23 cellular contexts compared by ENCODE assay signal in genomic region chr5:33726422-33727165, GRCh38.
DNase-seq lines count a peak whose midpoint lies in the region; ATAC-seq, FAIRE-seq and TF ChIP-seq lines count a peak whose summit lies in the region.
"Had no signal": no experiment of that assay in that cellular context is flagged by ENCODE, and none has a peak within 500 bp of the region (broad histone marks: within the 10 kb centered on the region; RNA-seq: fewer than 3 reads in every experiment).

No MANE protein-coding gene starts in this region.

- H3K27ac Mint-ChIP-seq in astrocyte (ENCODE audit: unreplicated experiment): peak overlapping the region; percentile 23
- H3K27ac Mint-ChIP-seq: CD8-positive, alpha-beta memory T cell; mesothelial cell of epicardium; T-helper 17 cell; type B pancreatic cell had no signal

- peaks cover 30% of the 10 kb centered on the region for H3K4me1 Mint-ChIP-seq in astrocyte (ENCODE audit: low read depth, unreplicated experiment)
- H3K4me1 Mint-ChIP-seq: CD8-positive, alpha-beta memory T cell; mesothelial cell of epicardium; T-helper 17 cell had no signal

- H3K4me2 ChIP-seq in astrocyte (ENCODE audit: low read length): peak overlapping the region; percentile 9

- DNase-seq in HK-2 (ENCODE audit: unreplicated experiment) (peak; percentile 18), astrocyte (ENCODE audit: low read depth) (peak; percentile 65), left cardiac atrium (no peak), midbrain (lab: John Stamatoyannopoulos, UW) (no peak), GM12892 (ENCODE audit: insufficient read length) (no peak)
- no peak for DNase-seq in activated CD4-positive, CD25-positive, alpha-beta regulatory T cell treated with anti-CD3 and anti-CD28 coated beads, Interleukin-2, amount 50 U/mL, for 72 hours
- DNase-seq: activated CD4-positive, alpha-beta T cell treated with anti-CD3 and anti-CD28 coated beads for 1 hour; activated effector memory CD4-positive, alpha-beta T cell treated with Interleukin-2 at 50 U/mL for 16 hours; amygdala; CD8-positive, alpha-beta memory T cell; cortex of kidney; DND-41; NCI-H446; SIG-M5; stimulated activated naive CD8-positive, alpha-beta T cell treated with anti-CD3 and anti-CD28 coated beads, Interleukin-15, Interleukin-2, amounts not matched to agents 100 U/mL and 50 U/mL, for 24 hours; T-helper 17 cell had no signal

- H3K4me3 Mint-ChIP-seq in astrocyte (ENCODE audit: unreplicated experiment): no peak overlapping the region
- H3K4me3 Mint-ChIP-seq: CD8-positive, alpha-beta memory T cell; mesothelial cell of epicardium; neural crest cell; T-helper 17 cell; type B pancreatic cell had no signal

- TF ChIP-seq POLR2A in GM12892 (IDR thresholded peaks at IDR 0.05; ENCODE audit: low read depth, low read length): no peak

- peaks cover 28% of the 10 kb centered on the region for H3K36me3 Mint-ChIP-seq in astrocyte (ENCODE audit: low read depth, unreplicated experiment)
- H3K36me3 Mint-ChIP-seq: CD8-positive, alpha-beta memory T cell; mesothelial cell of epicardium had no signal

- ATAC-seq in left cardiac atrium (peak; percentile 56 to 59), HG03457 (IDR thresholded peaks at IDR 0.05; ENCODE audit: unreplicated experiment) (no peak)
- ATAC-seq: stimulated activated naive CD8-positive, alpha-beta T cell treated with anti-CD3 and anti-CD28 coated beads, Interleukin-15, Interleukin-2, amounts not matched to agents 100 U/mL and 50 U/mL, for 24 hours; T-helper 17 cell had no signal

- H3K79me2 ChIP-seq in ACC112 (ENCODE audit: control insufficient read depth, insufficient read depth, low read length, unreplicated experiment): no peaks in the 10 kb centered on the region
- H3K79me2 ChIP-seq in astrocyte (ENCODE audit: insufficient read depth, low read length): no peaks in the 10 kb centered on the region

- no peaks in the 10 kb centered on the region for H3K27me3 ChIP-seq in ACC112 (ENCODE audit: insufficient read depth, low read length)
- no peaks in the 10 kb centered on the region for H3K27me3 ChIP-seq in astrocyte (ENCODE audit: insufficient read depth, low read length)

- H2AFZ ChIP-seq in ACC112 (ENCODE audit: low read length, unreplicated experiment) (no peak overlapping the region), astrocyte (ENCODE audit: low read depth, low read length) (no peak overlapping the region)

- H4K20me1 ChIP-seq in astrocyte (ENCODE audit: insufficient read depth, low read length): no peaks in the 10 kb centered on the region

- no peaks in the 10 kb centered on the region for H3K9me3 ChIP-seq in astrocyte (ENCODE audit: insufficient read depth, low read depth, low read length)

- peaks cover 2% of the 10 kb centered on the region for H3K9me3 Mint-ChIP-seq in astrocyte (ENCODE audit: unreplicated experiment)
- H3K9me3 Mint-ChIP-seq: CD8-positive, alpha-beta memory T cell; mesothelial cell of epicardium; type B pancreatic cell had no signal

- H3K27ac ChIP-seq in ACC112 (ENCODE audit: low read depth, low read length) (peak overlapping the region; percentile 52), astrocyte (ENCODE audit: low read depth, low read length) (peak overlapping the region; percentile 47)

- no peaks in the 10 kb centered on the region for H3K27me3 Mint-ChIP-seq in astrocyte (ENCODE audit: low read depth, unreplicated experiment)
- H3K27me3 Mint-ChIP-seq: type B pancreatic cell had no signal

- H3K4me1 ChIP-seq in ACC112 (ENCODE audit: control insufficient read depth, insufficient read depth, low read length, unreplicated experiment): peaks cover 29% of the 10 kb centered on the region
- peaks cover 44% of the 10 kb centered on the region for H3K4me1 ChIP-seq in astrocyte (ENCODE audit: insufficient read depth, low read length)

- H3K4me3 ChIP-seq in ACC112 (ENCODE audit: low read depth, low read length): no peak overlapping the region
- no peak overlapping the region for H3K4me3 ChIP-seq in astrocyte (ENCODE audit: insufficient read depth, low read depth, low read length)

- no peak for TF ChIP-seq CTCF in astrocyte (IDR thresholded peaks at IDR 0.05; ENCODE audit: insufficient read depth, low read depth, low read length)

- intact Hi-C loops in left cardiac atrium (cut with DNase I): no loop called here

- H3K9ac ChIP-seq in astrocyte (ENCODE audit: low read length): no peak overlapping the region

- peak; percentile 9 for FAIRE-seq in astrocyte (lab: Jason Lieb, UNC)
- FAIRE-seq in GM12892 (lab: Jason Lieb, UNC): no peak
- FAIRE-seq: endothelial cell of umbilical vein, islet of Langerhans had no signal

- no peaks in the 10 kb centered on the region for H3K36me3 ChIP-seq in ACC112 (ENCODE audit: insufficient read depth, low read length)
- peaks cover 5% of the 10 kb centered on the region for H3K36me3 ChIP-seq in astrocyte (ENCODE audit: insufficient read depth, low read length)

Comparison
In these comparisons a context has a peak if more than half of its experiments do, and no peak if none do; other contexts are left out.
1. DNase-seq: peak in HK-2 (single experiment) and astrocyte (single experiment); none in left cardiac atrium (single experiment), midbrain (single experiment), activated CD4-positive, CD25-positive, alpha-beta regulatory T cell treated with anti-CD3 and anti-CD28 coated beads, Interleukin-2, amount 50 U/mL, for 72 hours (single experiment) and GM12892 (single experiment).